ENCODE assay signal across 8 cellular contexts in the genomic region with DNA sequence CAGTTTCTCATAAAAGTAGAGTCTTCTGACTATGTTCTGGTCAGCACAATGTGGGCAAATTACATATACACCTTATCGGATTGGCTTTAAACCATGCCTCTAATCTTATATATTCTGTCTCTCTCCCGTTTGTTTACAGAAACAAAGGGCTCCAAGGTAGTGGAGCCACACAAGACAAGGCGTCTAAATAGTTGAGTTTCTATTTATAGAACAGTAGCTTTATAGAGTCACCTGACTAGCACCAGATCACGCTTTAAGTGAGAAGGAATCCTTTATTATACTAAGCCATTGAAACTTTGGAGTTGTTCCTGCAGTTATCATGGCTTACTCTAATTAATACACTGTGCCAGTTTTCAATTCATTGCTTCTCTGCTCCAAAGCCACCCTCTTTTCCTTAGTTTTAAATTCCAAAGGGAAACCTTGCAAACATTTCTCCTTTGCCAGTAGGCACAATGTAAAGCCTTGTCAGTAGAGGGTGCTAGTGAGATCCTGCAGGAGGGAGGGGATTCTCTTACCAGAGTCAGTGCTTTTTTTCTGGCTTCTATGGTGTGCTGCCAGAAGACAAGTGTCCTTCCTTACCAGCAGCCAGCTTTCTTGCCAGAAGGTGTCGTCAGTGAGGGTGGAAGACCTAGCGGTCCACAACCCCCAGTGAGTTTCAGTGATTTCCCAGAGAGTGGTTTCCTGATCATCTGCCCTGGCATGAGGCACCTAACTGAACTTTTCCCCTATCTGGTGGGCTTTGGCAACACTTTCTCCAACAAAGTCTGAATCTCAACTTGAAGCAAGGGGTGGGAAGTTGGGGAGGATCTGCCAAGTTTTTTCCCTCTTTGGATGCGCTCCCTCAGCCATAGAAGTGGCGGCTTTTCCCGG.
A peak's percentile ranks its signal among the peaks of the same experiment; 100 is the strongest.
DNase-seq lines count a peak whose midpoint lies in the region; FAIRE-seq and TF ChIP-seq lines count a peak whose summit lies in the region.

No MANE protein-coding gene starts in this region.

- no peak for TF ChIP-seq POLR2A in endothelial cell of umbilical vein (IDR thresholded peaks at IDR 0.05; ENCODE audit: low read depth, low read length)

- no peak overlapping the region for H2AFZ ChIP-seq in GM23248
- no peak overlapping the region for H2AFZ ChIP-seq in endothelial cell of umbilical vein (ENCODE audit: low read depth, low read length)

- WGBS in GM23248 (ENCODE audit: low coverage in 1 of 2, low lambda C conversion rate in 2 of 2, missing lambda C conversion rate in 2 of 2), 2 experiments, result 78 to 79% methylated on average over 9 of the region's 9 CpGs

- CTCF ChIA-PET in AG04449 (lab: Yijun Ruan, JAX), result interaction anchor here (1.9 kb wide), 1 partner anchor 439 kb away, joined by 5 read pairs; no protein-coding TSS in a partner anchor
- CTCF ChIA-PET in endothelial cell of umbilical vein (lab: Charles Lee), result interaction anchor here (1.4 to 5.6 kb wide), 3 partner anchors 25 to 441 kb away, joined by 4 to 33 read pairs (median 21); no protein-coding TSS in a partner anchor

- in situ Hi-C loops in GM23248 (cut with MboI), result no loop called here

- H3K27me3 ChIP-seq in GM23248 (replicated peaks; ENCODE audit: insufficient read depth), result no peaks in the 10 kb centered on the region
- H3K27me3 ChIP-seq in endothelial cell of umbilical vein (ENCODE audit: control insufficient read depth in 2 of 2, insufficient read depth in 2 of 2, low read length in 2 of 2), result no peaks in the 10 kb centered on the region

- TF ChIP-seq CTCF in AG04449 (IDR thresholded peaks at IDR 0.05; ENCODE audit: insufficient read depth, low read length, missing control alignments) (peak; percentile 56), endothelial cell of umbilical vein (IDR thresholded peaks at IDR 0.05; ENCODE audit: extremely low read depth in 1 of 2, insufficient read depth in 1 of 2, low read depth in 1 of 2, low read length in 2 of 2) (peak; percentile 60 to 65)

- no peaks in the 10 kb centered on the region; the same call in 1 of the 2 replicates for H3F3A ChIP-seq in GM23248 (ENCODE audit: insufficient read depth)

- intact Hi-C loops in endothelial cell of umbilical vein (cut with micrococcal nuclease), result loop anchor here (1.0 to 10.0 kb wide), 5 partner anchors 129 to 781 kb away; no protein-coding TSS in a partner anchor

- DNase-seq in AG04449 (ENCODE audit: low read depth, low spot score) (peak; percentile 1), GM23248 (peak; percentile 38), SW480 (ENCODE audit: low spot score) (peak; percentile 60), endothelial cell of umbilical vein (ENCODE audit: low read depth, low spot score) (peak; percentile 49), pons (ENCODE audit: low spot score) (peak; percentile 28), mesenteric fat pad (ENCODE audit: low spot score) (no peak)
- DNase-seq in Jurkat, Clone E6-1 (ENCODE audit: low read depth, low spot score), result peak; percentile 77

- H3K4me3 ChIP-seq in AG04449 (ENCODE audit: low read depth, low read length) (no peak overlapping the region), GM23248 (no peak overlapping the region), endothelial cell of umbilical vein (replicated peaks in 1 of 3; ENCODE audit: insufficient read depth in 1 of 3, low read depth in 1 of 3, low read length in 3 of 3) (no peak overlapping the region)
- H3K4me3 ChIP-seq in Jurkat, Clone E6-1 (ENCODE audit: low read length), result no peak overlapping the region

- dilution Hi-C loops in endothelial cell of umbilical vein (cut with MboI; ENCODE audit: extremely low pct_ligation_motif_present, low sequenced_read_pairs), result no loop called here

- H3K79me2 ChIP-seq in GM23248 (ENCODE audit: insufficient read depth) (no peaks in the 10 kb centered on the region), endothelial cell of umbilical vein (ENCODE audit: control insufficient read depth, insufficient read depth, low read length) (no peaks in the 10 kb centered on the region)

- no peaks in the 10 kb centered on the region for H4K20me1 ChIP-seq in GM23248 (ENCODE audit: insufficient read depth)
- no peaks in the 10 kb centered on the region for H4K20me1 ChIP-seq in endothelial cell of umbilical vein (replicated peaks; ENCODE audit: control insufficient read depth, extremely low read depth, insufficient read depth, low read length)

- no peaks in the 10 kb centered on the region for H3K9me1 ChIP-seq in endothelial cell of umbilical vein (replicated peaks; ENCODE audit: control insufficient read depth, extremely low read depth, insufficient read depth, low read length)

- H3K9me3 ChIP-seq in GM23248 (ENCODE audit: low read depth) (no peaks in the 10 kb centered on the region), endothelial cell of umbilical vein (replicated peaks; ENCODE audit: control insufficient read depth, insufficient read depth, low read length) (no peaks in the 10 kb centered on the region)

- H3K4me2 ChIP-seq in GM23248 (ENCODE audit: unreplicated experiment), result no peak overlapping the region
- H3K4me2 ChIP-seq in endothelial cell of umbilical vein (ENCODE audit: insufficient read depth, low read length), result no peak overlapping the region

- H3K36me3 ChIP-seq in GM23248 (ENCODE audit: low read depth) (no peaks in the 10 kb centered on the region), endothelial cell of umbilical vein (ENCODE audit: control insufficient read depth in 2 of 2, extremely low read depth in 1 of 2, insufficient read depth in 2 of 2, low read length in 2 of 2) (no peaks in the 10 kb centered on the region)

- no peak overlapping the region for H3K27ac ChIP-seq in GM23248
- H3K27ac ChIP-seq in endothelial cell of umbilical vein (ENCODE audit: insufficient read depth, low read depth, low read length), result no peak overlapping the region

- no peaks in the 10 kb centered on the region for H3K9me2 ChIP-seq in GM23248 (ENCODE audit: insufficient read depth)

- H3K9ac ChIP-seq in GM23248 (no peak overlapping the region), endothelial cell of umbilical vein (replicated peaks; ENCODE audit: extremely low read depth, insufficient read depth, low read length) (no peak overlapping the region)

- POLR2A ChIA-PET in AG04449 (lab: Yijun Ruan, JAX), result no interaction called here
- POLR2A ChIA-PET in endothelial cell of umbilical vein (lab: Charles Lee), result no interaction called here

- FAIRE-seq in G401.6 (lab: Jason Lieb, UNC), result peak; percentile 71
- FAIRE-seq in endothelial cell of umbilical vein (lab: Jason Lieb, UNC), result no peak

- no TSS peak for BruUV-seq in endothelial cell of umbilical vein (replicated peaks; lab: Mats Ljungman, UMichigan)

- H3K4me1 ChIP-seq in GM23248 (ENCODE audit: insufficient read depth) (0 out of 2 replicates have a peak, but pooled peaks cover 8% of the 10 kb centered on the region), endothelial cell of umbilical vein (ENCODE audit: control insufficient read depth, extremely low read depth, insufficient read depth, low read length) (no peaks in the 10 kb centered on the region)

TF ChIP-seq in endothelial cell of umbilical vein, 7 proteins besides CTCF, POLR2A, EP300 and RAD21:
- no peak for TF ChIP-seq POLR2AphosphoS5 (IDR thresholded peaks at IDR 0.05; ENCODE audit: insufficient read depth, low read depth, low read length)
- TF ChIP-seq FOS (IDR thresholded peaks at IDR 0.05; ENCODE audit: borderline replicate concordance, insufficient read depth, low read length), result no peak
- no peak for TF ChIP-seq GATA2 (IDR thresholded peaks at IDR 0.05; ENCODE audit: insufficient read depth, insufficient read length, low read depth, low read length)
- TF ChIP-seq JUN (IDR thresholded peaks at IDR 0.05; ENCODE audit: borderline replicate concordance, insufficient read depth, insufficient read length, low read depth), result no peak
- TF ChIP-seq MAX (IDR thresholded peaks at IDR 0.05; ENCODE audit: insufficient read depth, insufficient read length), result no peak
- no peak for TF ChIP-seq MYC (IDR thresholded peaks at IDR 0.05; ENCODE audit: low read depth, low read length)
- TF ChIP-seq EZH2 (IDR thresholded peaks at IDR 0.05; ENCODE audit: borderline replicate concordance, low read depth, low read length, severe bottlenecking), result no peak
